In the genomic region with DNA sequence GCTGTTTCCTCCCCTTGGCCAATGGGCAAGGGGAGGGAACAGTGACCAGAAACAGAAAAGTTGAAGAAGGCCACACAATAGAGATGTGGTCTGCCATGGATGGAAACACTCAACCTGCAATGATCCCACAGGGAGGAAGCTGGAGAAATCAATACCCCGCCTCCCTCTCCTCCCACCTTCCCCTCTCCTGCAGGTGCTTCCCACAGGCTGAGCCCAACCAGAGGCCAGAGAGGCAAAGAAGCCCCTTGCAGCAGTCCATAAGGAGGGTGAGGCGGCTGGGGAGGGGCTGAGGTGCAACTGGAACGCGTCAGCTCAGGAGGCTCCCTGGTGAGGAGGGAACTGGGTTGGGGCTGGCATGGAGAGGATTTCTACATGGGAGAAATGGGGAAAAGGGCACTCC, we compare ENCODE assay signal across 1 cellular context.
TF ChIP-seq lines count a peak whose summit lies in the region.

No MANE protein-coding gene starts in this region.

TF ChIP-seq in WTC11, 78 proteins besides CTCF, POLR2A, EP300 and RAD21 (continued from another document):
- TF ChIP-seq, protein P1, sequence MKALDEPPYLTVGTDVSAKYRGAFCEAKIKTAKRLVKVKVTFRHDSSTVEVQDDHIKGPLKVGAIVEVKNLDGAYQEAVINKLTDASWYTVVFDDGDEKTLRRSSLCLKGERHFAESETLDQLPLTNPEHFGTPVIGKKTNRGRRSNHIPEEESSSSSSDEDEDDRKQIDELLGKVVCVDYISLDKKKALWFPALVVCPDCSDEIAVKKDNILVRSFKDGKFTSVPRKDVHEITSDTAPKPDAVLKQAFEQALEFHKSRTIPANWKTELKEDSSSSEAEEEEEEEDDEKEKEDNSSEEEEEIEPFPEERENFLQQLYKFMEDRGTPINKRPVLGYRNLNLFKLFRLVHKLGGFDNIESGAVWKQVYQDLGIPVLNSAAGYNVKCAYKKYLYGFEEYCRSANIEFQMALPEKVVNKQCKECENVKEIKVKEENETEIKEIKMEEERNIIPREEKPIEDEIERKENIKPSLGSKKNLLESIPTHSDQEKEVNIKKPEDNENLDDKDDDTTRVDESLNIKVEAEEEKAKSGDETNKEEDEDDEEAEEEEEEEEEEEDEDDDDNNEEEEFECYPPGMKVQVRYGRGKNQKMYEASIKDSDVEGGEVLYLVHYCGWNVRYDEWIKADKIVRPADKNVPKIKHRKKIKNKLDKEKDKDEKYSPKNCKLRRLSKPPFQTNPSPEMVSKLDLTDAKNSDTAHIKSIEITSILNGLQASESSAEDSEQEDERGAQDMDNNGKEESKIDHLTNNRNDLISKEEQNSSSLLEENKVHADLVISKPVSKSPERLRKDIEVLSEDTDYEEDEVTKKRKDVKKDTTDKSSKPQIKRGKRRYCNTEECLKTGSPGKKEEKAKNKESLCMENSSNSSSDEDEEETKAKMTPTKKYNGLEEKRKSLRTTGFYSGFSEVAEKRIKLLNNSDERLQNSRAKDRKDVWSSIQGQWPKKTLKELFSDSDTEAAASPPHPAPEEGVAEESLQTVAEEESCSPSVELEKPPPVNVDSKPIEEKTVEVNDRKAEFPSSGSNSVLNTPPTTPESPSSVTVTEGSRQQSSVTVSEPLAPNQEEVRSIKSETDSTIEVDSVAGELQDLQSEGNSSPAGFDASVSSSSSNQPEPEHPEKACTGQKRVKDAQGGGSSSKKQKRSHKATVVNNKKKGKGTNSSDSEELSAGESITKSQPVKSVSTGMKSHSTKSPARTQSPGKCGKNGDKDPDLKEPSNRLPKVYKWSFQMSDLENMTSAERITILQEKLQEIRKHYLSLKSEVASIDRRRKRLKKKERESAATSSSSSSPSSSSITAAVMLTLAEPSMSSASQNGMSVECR (CRISPR knock-in tag; IDR thresholded peaks at IDR 0.05; ENCODE audit: borderline replicate concordance): no peak
- TF ChIP-seq ZNF138 (CRISPR knock-in tag; conservative IDR thresholded peaks at IDR 0.05): no peak
- no peak for TF ChIP-seq NFATC4 (CRISPR knock-in tag; IDR thresholded peaks at IDR 0.05)
- TF ChIP-seq, protein P2, sequence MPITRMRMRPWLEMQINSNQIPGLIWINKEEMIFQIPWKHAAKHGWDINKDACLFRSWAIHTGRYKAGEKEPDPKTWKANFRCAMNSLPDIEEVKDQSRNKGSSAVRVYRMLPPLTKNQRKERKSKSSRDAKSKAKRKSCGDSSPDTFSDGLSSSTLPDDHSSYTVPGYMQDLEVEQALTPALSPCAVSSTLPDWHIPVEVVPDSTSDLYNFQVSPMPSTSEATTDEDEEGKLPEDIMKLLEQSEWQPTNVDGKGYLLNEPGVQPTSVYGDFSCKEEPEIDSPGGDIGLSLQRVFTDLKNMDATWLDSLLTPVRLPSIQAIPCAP (CRISPR knock-in tag; IDR thresholded peaks at IDR 0.05): no peak
- no peak for TF ChIP-seq ZNF423 (CRISPR knock-in tag; IDR thresholded peaks at IDR 0.05)
- TF ChIP-seq, protein P3, sequence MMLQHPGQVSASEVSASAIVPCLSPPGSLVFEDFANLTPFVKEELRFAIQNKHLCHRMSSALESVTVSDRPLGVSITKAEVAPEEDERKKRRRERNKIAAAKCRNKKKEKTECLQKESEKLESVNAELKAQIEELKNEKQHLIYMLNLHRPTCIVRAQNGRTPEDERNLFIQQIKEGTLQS (CRISPR knock-in tag; conservative IDR thresholded peaks at IDR 0.05): no peak
